Comparison of ENCODE assay signal across 9 cellular contexts in the genomic region with DNA sequence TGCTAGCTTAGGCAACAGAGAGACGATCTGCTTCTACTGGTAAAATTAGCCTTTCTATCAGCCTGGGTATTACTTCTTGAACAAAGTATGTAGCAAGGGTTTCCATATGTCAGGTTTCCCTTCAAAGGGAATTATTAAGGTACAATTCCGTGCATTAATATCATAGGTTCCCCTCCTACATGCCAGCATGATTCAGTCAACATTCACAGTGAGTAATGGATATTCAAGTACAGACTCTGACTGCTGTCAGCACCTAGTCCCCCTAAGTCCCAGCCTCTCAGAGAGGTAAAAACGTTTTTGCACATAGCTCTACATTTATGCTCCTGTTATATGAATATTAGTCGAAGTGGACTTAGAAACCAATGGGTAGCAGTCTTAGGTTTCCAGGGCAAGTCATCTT.
"Had no signal": no experiment of that assay in that cellular context is flagged by ENCODE, and none has a peak within 500 bp of the region (broad histone marks: within the 10 kb centered on the region; RNA-seq: fewer than 3 reads in every experiment).

No MANE protein-coding gene starts in this region.

- H3K4me3 Mint-ChIP-seq: GM23338, H9, HFFc6 had no signal

- DNase-seq: GM23248, GOT3, H7, H9, HCEC 1CT, HFFc6 had no signal

- H3K9me3 ChIP-seq: HAP-1 had no signal

- H3K36me3 ChIP-seq: HAP-1 had no signal

- H3K9ac ChIP-seq: GM23248 had no signal

- H3K27ac ChIP-seq: GM23248 had no signal

- H3K4me1 ChIP-seq: HAP-1 had no signal

- H3K4me3 ChIP-seq: GM23248, GM23338, HAP-1 had no signal

- ATAC-seq: GM23338, HCT116 had no signal

- H3K27ac Mint-ChIP-seq: GM23338, H9, HFFc6 had no signal

- H2AFZ ChIP-seq: GM23248, GM23338 had no signal

- H3K4me2 ChIP-seq: GM23338 had no signal
